Comparison of ENCODE assay signal across 10 cellular contexts in the genomic region with DNA sequence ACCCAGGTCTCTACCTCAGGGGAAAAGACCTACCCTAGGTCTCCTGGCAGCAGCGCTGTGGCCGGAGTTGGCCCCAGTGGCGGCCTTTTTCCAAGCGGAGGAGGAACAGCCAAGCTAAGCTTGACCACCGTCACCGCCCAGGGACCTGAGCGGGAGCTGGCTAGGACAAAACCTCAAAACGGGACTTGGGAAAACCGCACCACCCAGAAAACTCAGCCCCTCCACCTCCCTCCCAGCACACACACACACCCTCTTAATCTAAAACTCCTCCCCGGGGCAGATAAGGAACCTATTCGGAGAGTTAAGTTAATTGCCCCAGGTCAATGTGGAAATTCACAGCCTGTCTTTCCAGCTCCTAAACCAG. TPM values are rescaled to one million over a fixed set of nuclear protein-coding genes. Genes with fewer than 3 reads are reported as not detected.
DNase-seq lines count a peak whose midpoint lies in the region; ATAC-seq, FAIRE-seq and TF ChIP-seq lines count a peak whose summit lies in the region.
"Had no signal": no experiment of that assay in that cellular context is flagged by ENCODE, and none has a peak within 500 bp of the region (broad histone marks: within the 10 kb centered on the region; RNA-seq: fewer than 3 reads in every experiment).

No MANE protein-coding gene starts in this region.

- H3K36me3 ChIP-seq in ascending aorta: no peaks in the 10 kb centered on the region
- no peaks in the 10 kb centered on the region for H3K36me3 ChIP-seq in keratinocyte (ENCODE audit: control insufficient read depth in 2 of 2, extremely low read depth in 1 of 2, insufficient read depth in 2 of 2, low read length in 2 of 2)
- H3K36me3 ChIP-seq in suprapubic skin: no peaks in the 10 kb centered on the region

- POLR2A ChIA-PET in activated CD8-positive, alpha-beta T cell treated with anti-CD3 and anti-CD28 coated beads for 36 hours (lab: Charles Lee): interaction anchor here (0.6 to 8.3 kb wide), 6 partner anchors 13 to 157 kb away, joined by 3 to 72 read pairs (median 4); no protein-coding TSS in a partner anchor
- POLR2A ChIA-PET in activated CD8-positive, alpha-beta T cell treated with anti-CD3 and anti-CD28 coated beads, Interleukin-2, amount 10 ng/mL, durations not matched to agents 7 days and 5 days (lab: Charles Lee): interaction anchor here (3.8 kb wide), 1 partner anchor 64 kb away, joined by 29 read pairs; no protein-coding TSS in a partner anchor

- H3K36me3 Mint-ChIP-seq in activated CD8-positive, alpha-beta T cell treated with anti-CD3 and anti-CD28 coated beads for 36 hours (ENCODE audit: low read depth): no peaks in the 10 kb centered on the region
- H3K36me3 Mint-ChIP-seq in activated CD8-positive, alpha-beta T cell treated with anti-CD3 and anti-CD28 coated beads, Interleukin-2, amount 10 ng/mL, durations not matched to agents 7 days and 5 days (ENCODE audit: low read depth): peaks cover 6% of the 10 kb centered on the region

- peak overlapping the region; percentile 89 to 98 for H3K4me3 ChIP-seq in ascending aorta
- H3K4me3 ChIP-seq in keratinocyte (ENCODE audit: control insufficient read depth in 2 of 3, extremely low read depth in 1 of 3, insufficient read depth in 2 of 3, low read depth in 1 of 3, low read length in 3 of 3): peak overlapping the region in 1 of 3 experiments; percentile 0
- H3K4me3 ChIP-seq in suprapubic skin: peak overlapping the region; percentile 66

- H2AFZ ChIP-seq in keratinocyte (ENCODE audit: control insufficient read depth, low read length): no peak overlapping the region

- 21% methylated on average over 11 of the region's 11 CpGs for WGBS in suprapubic skin

- ATAC-seq in activated CD8-positive, alpha-beta T cell treated with anti-CD3 and anti-CD28 coated beads for 36 hours: no peak
- no peak for ATAC-seq in activated CD8-positive, alpha-beta T cell treated with anti-CD3 and anti-CD28 coated beads, Interleukin-2, amount 10 ng/mL, durations not matched to agents 7 days and 5 days
- ATAC-seq in GM21529 (IDR thresholded peaks at IDR 0.05; ENCODE audit: unreplicated experiment): no peak
- no peak for ATAC-seq in HG02678 (IDR thresholded peaks at IDR 0.05; ENCODE audit: unreplicated experiment)

- peaks cover 15% of the 10 kb centered on the region for H3K79me2 ChIP-seq in keratinocyte (ENCODE audit: control insufficient read depth, insufficient read depth, low read length)

- no peak for TF ChIP-seq EP300 in suprapubic skin (IDR thresholded peaks at IDR 0.05)

- no peak overlapping the region for H3K27ac Mint-ChIP-seq in activated CD8-positive, alpha-beta T cell treated with anti-CD3 and anti-CD28 coated beads for 36 hours
- H3K27ac Mint-ChIP-seq in activated CD8-positive, alpha-beta T cell treated with anti-CD3 and anti-CD28 coated beads, Interleukin-2, amount 10 ng/mL, durations not matched to agents 7 days and 5 days: no peak overlapping the region

- TF ChIP-seq CTCF in activated CD8-positive, alpha-beta T cell treated with anti-CD3 and anti-CD28 coated beads for 36 hours (IDR thresholded peaks at IDR 0.05): no peak
- TF ChIP-seq CTCF in ascending aorta (IDR thresholded peaks at IDR 0.05) (no peak), keratinocyte (optimal IDR thresholded peaks at IDR 0.05 in 1 of 3, IDR thresholded peaks at IDR 0.05 in 1 of 3, conservative IDR thresholded peaks at IDR 0.05 in 1 of 3; ENCODE audit: extremely low read depth in 1 of 3, insufficient read depth in 2 of 3, low read length in 3 of 3) (no peak), suprapubic skin (IDR thresholded peaks at IDR 0.05) (no peak)

- no peaks in the 10 kb centered on the region for H4K20me1 ChIP-seq in keratinocyte (ENCODE audit: control insufficient read depth, extremely low read depth, insufficient read depth, low read length)

- CTCF ChIA-PET in activated CD8-positive, alpha-beta T cell treated with anti-CD3 and anti-CD28 coated beads for 36 hours (lab: Charles Lee): interaction anchor here (1.0 to 8.7 kb wide), 8 partner anchors 14 to 110 kb away, joined by 3 to 56 read pairs (median 4); a partner anchor contains a TSS
- CTCF ChIA-PET in activated CD8-positive, alpha-beta T cell treated with anti-CD3 and anti-CD28 coated beads, Interleukin-2, amount 10 ng/mL, durations not matched to agents 7 days and 5 days (lab: Charles Lee): interaction anchor here (1.5 to 3.8 kb wide), 3 partner anchors 64 to 93 kb away, joined by 4 to 21 read pairs (median 17); no protein-coding TSS in a partner anchor

- H3K9me3 ChIP-seq in ascending aorta (no peaks in the 10 kb centered on the region), keratinocyte (ENCODE audit: control insufficient read depth, low read depth, low read length) (no peaks in the 10 kb centered on the region), suprapubic skin (no peaks in the 10 kb centered on the region)

- no peaks in the 10 kb centered on the region for H3K9me1 ChIP-seq in keratinocyte (ENCODE audit: control insufficient read depth, extremely low read depth, insufficient read depth, low read length)

- FAIRE-seq in keratinocyte (lab: Jason Lieb, UNC): no peak

- no peaks in the 10 kb centered on the region for H3K9me3 Mint-ChIP-seq in activated CD8-positive, alpha-beta T cell treated with anti-CD3 and anti-CD28 coated beads for 36 hours
- H3K9me3 Mint-ChIP-seq in activated CD8-positive, alpha-beta T cell treated with anti-CD3 and anti-CD28 coated beads, Interleukin-2, amount 10 ng/mL, durations not matched to agents 7 days and 5 days (ENCODE audit: insufficient read depth): no peaks in the 10 kb centered on the region

- H3K9ac ChIP-seq in keratinocyte (ENCODE audit: control insufficient read depth, extremely low read depth, insufficient read depth, low read length): no peak overlapping the region

- intact Hi-C loops in activated CD8-positive, alpha-beta T cell treated with anti-CD3 and anti-CD28 coated beads for 36 hours (cut with micrococcal nuclease): loop anchor here (10.0 kb wide), 1 partner anchor 60 kb away; no protein-coding TSS in a partner anchor
- intact Hi-C loops in ascending aorta (cut with DNase I): loop anchor here (5.0 kb wide), 2 partner anchors 93 to 718 kb away; a partner anchor contains a TSS

- H3K4me3 Mint-ChIP-seq in activated CD8-positive, alpha-beta T cell treated with anti-CD3 and anti-CD28 coated beads for 36 hours: peak overlapping the region; percentile 97
- no peak overlapping the region for H3K4me3 Mint-ChIP-seq in activated CD8-positive, alpha-beta T cell treated with anti-CD3 and anti-CD28 coated beads, Interleukin-2, amount 10 ng/mL, durations not matched to agents 7 days and 5 days

- peaks cover 4% of the 10 kb centered on the region for H3K27me3 Mint-ChIP-seq in activated CD8-positive, alpha-beta T cell treated with anti-CD3 and anti-CD28 coated beads for 36 hours
- H3K27me3 Mint-ChIP-seq in activated CD8-positive, alpha-beta T cell treated with anti-CD3 and anti-CD28 coated beads, Interleukin-2, amount 10 ng/mL, durations not matched to agents 7 days and 5 days (ENCODE audit: low read depth): peaks cover 14% of the 10 kb centered on the region

- peaks cover 21% of the 10 kb centered on the region for H3K4me1 Mint-ChIP-seq in activated CD8-positive, alpha-beta T cell treated with anti-CD3 and anti-CD28 coated beads for 36 hours (ENCODE audit: low read depth)
- H3K4me1 Mint-ChIP-seq in activated CD8-positive, alpha-beta T cell treated with anti-CD3 and anti-CD28 coated beads, Interleukin-2, amount 10 ng/mL, durations not matched to agents 7 days and 5 days (ENCODE audit: low read depth): peaks cover 25% of the 10 kb centered on the region

- dilution Hi-C loops in keratinocyte (cut with MboI; ENCODE audit: extremely low pct_ligation_motif_present, low sequenced_read_pairs): no loop called here

- H3K4me1 ChIP-seq in ascending aorta (peaks cover 0 to 3% of the 10 kb centered on the region in 2 donors), keratinocyte (ENCODE audit: control insufficient read depth, extremely low read depth, insufficient read depth, low read length) (peaks cover 26% of the 10 kb centered on the region), suprapubic skin (peaks cover 34% of the 10 kb centered on the region)

- TF ChIP-seq POLR2A in suprapubic skin (IDR thresholded peaks at IDR 0.05): no peak

- DNase-seq in activated CD8-positive, alpha-beta T cell treated with anti-CD3 and anti-CD28 coated beads for 36 hours: no peak
- no peak for DNase-seq in activated CD8-positive, alpha-beta T cell treated with anti-CD3 and anti-CD28 coated beads, Interleukin-2, amount 10 ng/mL, durations not matched to agents 7 days and 5 days
- DNase-seq in ascending aorta (ENCODE audit: low spot score in 2 of 2) (no peak), keratinocyte (ENCODE audit: low read depth, low spot score) (no peak), suprapubic skin (ENCODE audit: low spot score in 2 of 2) (peak in 1 of 2 donors; percentile 67), MV-4-11 (lab: John Stamatoyannopoulos, UW) (no peak)
- DNase-seq: AML-193, NCI-H187 had no signal

- H3K27me3 ChIP-seq in ascending aorta (no peaks in the 10 kb centered on the region), keratinocyte (ENCODE audit: control insufficient read depth, extremely low read depth, insufficient read depth, low read length) (no peaks in the 10 kb centered on the region), suprapubic skin (no peaks in the 10 kb centered on the region)

- peak overlapping the region; percentile 86 for H3K4me2 ChIP-seq in keratinocyte (ENCODE audit: control insufficient read depth, extremely low read depth, insufficient read depth, low read depth, low read length)

- H3K27ac ChIP-seq in ascending aorta (peak overlapping the region; percentile 82 to 84), keratinocyte (ENCODE audit: control insufficient read depth, insufficient read depth, low read length) (no peak overlapping the region), suprapubic skin (peak overlapping the region; percentile 92)

RNA-seq across cellular contexts. Expression of a gene that starts 2.7 kb away (rescaled TPM):
- total RNA-seq in activated CD8-positive, alpha-beta T cell treated with anti-CD3 and anti-CD28 coated beads for 36 hours: 1 to 10 TPM; 6.5 to 6.9 TPM
- total RNA-seq in activated CD8-positive, alpha-beta T cell treated with anti-CD3 and anti-CD28 coated beads, Interleukin-2, amount 10 ng/mL, durations not matched to agents 7 days and 5 days: 10 to 100 TPM; 11.3 to 11.8 TPM
- 34.1 TPM for total RNA-seq in ascending aorta
- 3.2 to 4.8 TPM (median 4.5 TPM) in 3 replicates for polyA plus RNA-seq in keratinocyte
- 2.0 TPM for polyA plus RNA-seq in keratinocyte (2011; ENCODE audit: low read depth)
- 3.3 TPM in 2 replicates for polyA plus RNA-seq in keratinocyte (2011; cell fraction: cytosol; rRNA removed)
- polyA plus RNA-seq in keratinocyte (2011; cell fraction: nucleus; rRNA removed): 12.0 and 14.6 TPM in 2 replicates
- 2.4 and 6.4 TPM in 2 replicates for polyA plus RNA-seq in keratinocyte (2012; ENCODE audit: low replicate concordance)
- polyA minus RNA-seq in keratinocyte: 5.4 to 18.3 TPM (median 9.5 TPM) in 3 replicates
- polyA minus RNA-seq in keratinocyte (2011; cell fraction: cytosol; rRNA and poly(A)+ RNA removed): 3.8 TPM
- 8.7 and 14.2 TPM in 2 replicates for polyA minus RNA-seq in keratinocyte (2011; cell fraction: nucleus; rRNA and poly(A)+ RNA removed)
- 10 to 100 TPM; 14.7 to 22.0 (median 19.0) TPM for total RNA-seq in suprapubic skin
